Comparison of ENCODE assay signal across 8 cellular contexts in the genomic region with DNA sequence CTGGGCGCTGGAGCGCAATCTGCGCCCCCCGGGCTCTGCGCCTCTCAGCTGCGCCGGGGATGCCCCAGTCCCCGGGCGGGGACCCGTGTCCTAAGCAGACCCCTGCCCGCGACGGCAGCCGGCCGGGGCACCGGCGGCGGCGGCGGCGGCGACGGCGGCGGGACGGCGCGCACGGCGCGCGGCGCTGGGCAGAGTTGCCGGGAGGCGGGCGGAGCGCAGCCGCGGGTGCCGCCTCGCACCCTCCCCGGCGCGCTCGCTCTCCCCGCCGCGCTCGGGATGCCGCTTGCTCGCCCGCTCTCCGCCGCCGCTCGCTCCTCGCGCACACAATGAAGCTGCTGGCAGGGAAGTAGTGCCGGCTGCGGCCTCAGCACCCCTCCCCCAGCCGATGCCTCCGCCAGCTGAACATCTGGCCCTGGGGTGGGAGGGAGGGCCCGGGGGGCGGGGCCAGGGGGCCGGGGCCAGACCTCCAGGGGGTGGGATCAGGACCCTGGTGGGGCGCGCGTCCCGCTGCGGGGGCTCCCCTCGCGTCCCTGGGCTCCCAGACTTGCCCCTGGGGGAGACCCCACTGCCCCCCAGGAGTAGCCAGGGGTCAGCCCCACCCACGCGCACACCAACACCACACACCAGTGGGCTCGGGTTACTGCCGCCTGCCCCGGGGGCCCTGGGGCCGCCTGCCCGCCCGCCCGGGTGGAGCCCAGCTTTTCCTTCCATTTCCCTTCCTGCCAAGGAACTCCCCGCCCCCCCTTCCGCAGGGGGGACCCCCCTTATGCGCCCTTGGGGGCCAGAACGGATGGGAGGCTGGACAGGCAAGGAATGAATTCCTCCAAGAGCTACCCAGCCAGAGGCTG. TPM values are rescaled to one million over a fixed set of nuclear protein-coding genes. Genes with fewer than 3 reads are reported as not detected.
DNase-seq lines count a peak whose midpoint lies in the region; ATAC-seq, FAIRE-seq and TF ChIP-seq lines count a peak whose summit lies in the region.

Gene RCOR2, minus strand, starts transcription at position 328 of the 848 bp plus-strand sequence. CDS start 708 bp downstream, outside the sequence.

- peak; percentile 88 for DNase-seq in GM12892 (ENCODE audit: insufficient read length)
- DNase-seq in NCI-H1092 treated with DMSO at 0.1 percent for 48 hours (lab: John Stamatoyannopoulos, UW): peak; percentile 87
- DNase-seq in SW 1271 (lab: John Stamatoyannopoulos, UW): peak; percentile 47 to 66
- peak; percentile 86 for DNase-seq in left cardiac atrium
- peak; percentile 93 for DNase-seq in posterior vena cava (ENCODE audit: low spot score)
- DNase-seq in uterus: peak; percentile 77 to 84
- no peak for DNase-seq in cerebellar nuclear complex (lab: John Stamatoyannopoulos, UW)

- peak; percentile 92 for FAIRE-seq in GM12892 (lab: Jason Lieb, UNC)

- intact Hi-C loops in left cardiac atrium (cut with DNase I) (no loop called here), posterior vena cava (cut with DNase I) (no loop called here), uterus (cut with DNase I; ENCODE audit: low total_unique reads) (no loop called here)

- H3K4me3 ChIP-seq in uterus: peak within 1 kb of the TSS; percentile 33 to 38

- peaks cover 0 to 34% of the 10 kb centered on the region in 2 donors for H3K4me1 ChIP-seq in uterus

- H3K27ac ChIP-seq in angular gyrus (ENCODE audit: low read depth, low read length) (peak within 1 kb of the TSS; percentile 93), uterus (peak within 1 kb of the TSS; percentile 76 to 85)

- TF ChIP-seq CTCF in uterus (IDR thresholded peaks at IDR 0.05): no peak

- H3K27me3 ChIP-seq in uterus: no peaks in the 10 kb centered on the region

- no peak; the same call in 1 of the 2 replicates for TF ChIP-seq POLR2A in GM12892 (IDR thresholded peaks at IDR 0.05; ENCODE audit: low read depth, low read length)
- peak in 1 of 2 donors; percentile 12 for TF ChIP-seq POLR2A in uterus (IDR thresholded peaks at IDR 0.05)

- H3K36me3 ChIP-seq in uterus: no peaks in the 10 kb centered on the region

- H3K9me3 ChIP-seq in uterus: no peaks in the 10 kb centered on the region

- ATAC-seq in left cardiac atrium: peak; percentile 36 to 47

RNA-seq across cellular contexts. Expression of gene RCOR2, which starts in this region (rescaled TPM):
- 0.40 TPM for polyA plus RNA-seq in GM12892 (2012; ENCODE audit: missing spikeins)
- total RNA-seq in left cardiac atrium (1 to 10 TPM; 2.3 to 8.3 TPM), posterior vena cava (1 to 10 TPM in 1 of 2 donors, under 1 TPM in 1; 0.95 to 2.7 TPM), uterus (10 to 100 TPM in 1 of 4 donors, 1 to 10 TPM in 1, not detected in 2; 5.8 to 11.8 TPM)

Comparison
In these comparisons a context has a peak if more than half of its experiments do, and no peak if none do; other contexts are left out.
1. DNase-seq: peak in GM12892 (single experiment), NCI-H1092 treated with DMSO at 0.1 percent for 48 hours (single experiment), SW 1271 (2 of 2), left cardiac atrium (single experiment), posterior vena cava (single experiment) and uterus (2 of 2); none in cerebellar nuclear complex (0 of 2).